8 cellular contexts compared by ENCODE assay signal in genomic region chr2:95166065-95166763, GRCh38. TPM values are rescaled to one million over a fixed set of nuclear protein-coding genes. Genes with fewer than 3 reads are reported as not detected.
A peak's percentile ranks its signal among the peaks of the same experiment; 100 is the strongest.
DNase-seq lines count a peak whose midpoint lies in the region; ATAC-seq and TF ChIP-seq lines count a peak whose summit lies in the region.

No MANE protein-coding gene starts in this region.

- DNase-seq in T-helper 1 cell (no peak), astrocyte of the cerebellum (ENCODE audit: low read depth) (no peak), right lobe of liver (no peak), upper lobe of left lung (no peak)

- H3K4me1 ChIP-seq in right lobe of liver, result peaks cover 0 to 18% (median 3%) of the 10 kb centered on the region in 4 donors
- H3K4me1 ChIP-seq in upper lobe of left lung, result peaks cover 12 to 24% (median 17%) of the 10 kb centered on the region in 4 donors

- ATAC-seq in HG03103 (IDR thresholded peaks at IDR 0.05; ENCODE audit: low read depth, unreplicated experiment), result peak; percentile 1
- peak; percentile 5 to 15 (median 8) for ATAC-seq in right lobe of liver
- peak in 1 of 2 donors; percentile 7 for ATAC-seq in upper lobe of left lung (ENCODE audit: low FRiP score in 2 of 2)
- no peak for ATAC-seq in HG02970 (IDR thresholded peaks at IDR 0.05; ENCODE audit: low FRiP score, unreplicated experiment)
- ATAC-seq in HG03565 (IDR thresholded peaks at IDR 0.05; ENCODE audit: unreplicated experiment), result no peak

- intact Hi-C loops in right lobe of liver (cut with DNase I), result no loop called here

- H3K36me3 ChIP-seq in right lobe of liver, result no peaks in the 10 kb centered on the region
- no peaks in the 10 kb centered on the region for H3K36me3 ChIP-seq in upper lobe of left lung

- peak overlapping the region; percentile 93 for H3K27ac Mint-ChIP-seq in T-helper 1 cell treated with Interleukin-12 subunit alpha and Interleukin-12 subunit beta and Interleukin-4 antibody, amounts not matched to agents 30 μg/mL and 1 μg/mL, for 36 hours

- H3K36me3 Mint-ChIP-seq in T-helper 1 cell treated with Interleukin-12 subunit alpha and Interleukin-12 subunit beta and Interleukin-4 antibody, amounts not matched to agents 30 μg/mL and 1 μg/mL, for 36 hours (ENCODE audit: low read depth), result peaks cover 2% of the 10 kb centered on the region

- TF ChIP-seq CTCF in astrocyte of the cerebellum (IDR thresholded peaks at IDR 0.05; ENCODE audit: low read depth, low read length, missing control alignments) (no peak), right lobe of liver (IDR thresholded peaks at IDR 0.05) (no peak), upper lobe of left lung (IDR thresholded peaks at IDR 0.05) (no peak)

- peaks cover 26% of the 10 kb centered on the region for H3K4me1 Mint-ChIP-seq in T-helper 1 cell treated with Interleukin-12 subunit alpha and Interleukin-12 subunit beta and Interleukin-4 antibody, amounts not matched to agents 30 μg/mL and 1 μg/mL, for 36 hours (ENCODE audit: low read depth)

- no peak for TF ChIP-seq EP300 in upper lobe of left lung (IDR thresholded peaks at IDR 0.05)

- in situ Hi-C loops in astrocyte of the cerebellum (cut with HindIII; ENCODE audit: low sequenced_read_pairs), result no loop called here

- H3K27ac ChIP-seq in right lobe of liver (peak overlapping the region; percentile 90 to 93 (median 92)), upper lobe of left lung (peak overlapping the region; percentile 90 to 96 (median 93))

- H3K4me3 Mint-ChIP-seq in T-helper 1 cell treated with Interleukin-12 subunit alpha and Interleukin-12 subunit beta and Interleukin-4 antibody, amounts not matched to agents 30 μg/mL and 1 μg/mL, for 36 hours, result peak overlapping the region; percentile 99

- TF ChIP-seq POLR2A in right lobe of liver (IDR thresholded peaks at IDR 0.05), result no peak
- no peak for TF ChIP-seq POLR2A in upper lobe of left lung (IDR thresholded peaks at IDR 0.05)

- no peaks in the 10 kb centered on the region for H3K27me3 Mint-ChIP-seq in T-helper 1 cell treated with Interleukin-12 subunit alpha and Interleukin-12 subunit beta and Interleukin-4 antibody, amounts not matched to agents 30 μg/mL and 1 μg/mL, for 36 hours (ENCODE audit: low read depth)

- H3K9me3 Mint-ChIP-seq in T-helper 1 cell treated with Interleukin-12 subunit alpha and Interleukin-12 subunit beta and Interleukin-4 antibody, amounts not matched to agents 30 μg/mL and 1 μg/mL, for 36 hours, result peaks cover 3% of the 10 kb centered on the region

- H3K27me3 ChIP-seq in right lobe of liver, result no peaks in the 10 kb centered on the region
- H3K27me3 ChIP-seq in upper lobe of left lung, result no peaks in the 10 kb centered on the region

- WGBS in right lobe of liver (ENCODE audit: insufficient coverage, low coverage, low lambda C conversion rate, missing lambda C conversion rate), result 8% methylated on average over 16 of the region's 16 CpGs
- 8 to 10% methylated on average over 12 to 16 of the region's 16 CpGs for WGBS in upper lobe of left lung, 2 donors

- H3K9me3 ChIP-seq in right lobe of liver (no peaks in the 10 kb centered on the region), upper lobe of left lung (no peaks in the 10 kb centered on the region)

- peak overlapping the region; percentile 75 for H3K4me3 ChIP-seq in astrocyte of the cerebellum (ENCODE audit: low read depth, low read length)
- H3K4me3 ChIP-seq in right lobe of liver, result peak overlapping the region; percentile 71 to 91 (median 81)
- H3K4me3 ChIP-seq in upper lobe of left lung, result peak overlapping the region; percentile 47 to 94 (median 83)

RNA-seq across cellular contexts. Expression of gene ZNF2, which starts 0.6 kb away (rescaled TPM):
- total RNA-seq in right lobe of liver (1 to 10 TPM; 1.1 to 2.0 (median 1.8) TPM), upper lobe of left lung (10 to 100 TPM in 1 of 6 donors, 1 to 10 TPM in 4, not detected in 1; 4.1 to 12.6 (median 4.5) TPM)

RNA-seq across cellular contexts. Expression of gene ZNF514, which starts 6.6 kb away (rescaled TPM):
- total RNA-seq in right lobe of liver (1 to 10 TPM; 2.0 to 8.1 (median 5.4) TPM), upper lobe of left lung (10 to 100 TPM; 12.5 to 49.2 (median 15.9) TPM)

RNA-seq across cellular contexts. Expression of gene ZNF892, which starts 41.1 kb away (rescaled TPM):
- total RNA-seq in right lobe of liver (1 to 10 TPM in 4 of 6 experiments, under 1 TPM in 2; 0.48 to 2.3 (median 1.1) TPM), upper lobe of left lung (10 to 100 TPM in 2 of 6 donors, 1 to 10 TPM in 4; 2.4 to 13.6 (median 4.4) TPM)

RNA-seq across cellular contexts. Expression of gene MRPS5, which starts 44.6 kb away (rescaled TPM):
- total RNA-seq in right lobe of liver (10 to 100 TPM; 36.1 to 52.1 (median 47.9) TPM), upper lobe of left lung (10 to 100 TPM; 37.5 to 77.5 (median 47.9) TPM)

Comparison
In these comparisons a context has a peak if more than half of its experiments do, and no peak if none do; other contexts are left out.
1. ATAC-seq: peak in HG03103 (single experiment) and right lobe of liver (4 of 4); none in HG02970 (single experiment) and HG03565 (single experiment).
2. Peak in every context shown above with its lines, with median percentiles within 50 percentile points of each other: H3K4me3 ChIP-seq.